8 cellular contexts compared by ENCODE assay signal in genomic region chr6:90216081-90216977, GRCh38.
DNase-seq lines count a peak whose midpoint lies in the region; ATAC-seq, FAIRE-seq and TF ChIP-seq lines count a peak whose summit lies in the region.

No MANE protein-coding gene starts in this region.

- ATAC-seq in GM19043 (IDR thresholded peaks at IDR 0.05; ENCODE audit: low read depth, unreplicated experiment) (peak; percentile 52), HG02763 (IDR thresholded peaks at IDR 0.05; ENCODE audit: unreplicated experiment) (peak; percentile 70)

- BruUV-seq in endothelial cell of umbilical vein (replicated peaks; lab: Mats Ljungman, UMichigan) = no TSS peak

- POLR2A ChIA-PET in RWPE1 (lab: Yijun Ruan, JAX; ENCODE audit: low non-redundant PET) = no interaction called here
- POLR2A ChIA-PET in endothelial cell of umbilical vein (lab: Charles Lee) = no interaction called here

- DNase-seq in RWPE1 (ENCODE audit: low spot score) (no peak), endothelial cell of umbilical vein (ENCODE audit: low read depth, low spot score) (peak; percentile 60), NCI-H2227 treated with DMSO at 0.1 percent for 48 hours (lab: John Stamatoyannopoulos, UW) (no peak), NCI-H2081 treated with DMSO at 0.1 percent for 48 hours (lab: John Stamatoyannopoulos, UW) (no peak), 8988T (no peak)

- peak overlapping the region; percentile 41 for H3K27ac ChIP-seq in RWPE1
- H3K27ac ChIP-seq in endothelial cell of umbilical vein (ENCODE audit: insufficient read depth, low read depth, low read length) = peak overlapping the region; percentile 10
- peak overlapping the region in 11 of 21 experiments; percentile 3 to 73 (median 33) for H3K27ac ChIP-seq in skin epidermis

- TF ChIP-seq POLR2A in endothelial cell of umbilical vein (IDR thresholded peaks at IDR 0.05; ENCODE audit: low read depth, low read length) = no peak

- H4K20me1 ChIP-seq in endothelial cell of umbilical vein (replicated peaks; ENCODE audit: control insufficient read depth, extremely low read depth, insufficient read depth, low read length) = no peaks in the 10 kb centered on the region

- H3K9ac ChIP-seq in endothelial cell of umbilical vein (replicated peaks; ENCODE audit: extremely low read depth, insufficient read depth, low read length) = no peak overlapping the region

- dilution Hi-C loops in endothelial cell of umbilical vein (cut with MboI; ENCODE audit: extremely low pct_ligation_motif_present, low sequenced_read_pairs) = no loop called here

- H2AFZ ChIP-seq in endothelial cell of umbilical vein (ENCODE audit: low read depth, low read length) = peak overlapping the region; percentile 52

- no peaks in the 10 kb centered on the region for H3K9me1 ChIP-seq in endothelial cell of umbilical vein (replicated peaks; ENCODE audit: control insufficient read depth, extremely low read depth, insufficient read depth, low read length)

- intact Hi-C loops in endothelial cell of umbilical vein (cut with micrococcal nuclease) = loop anchor here (5.0 kb wide), 2 partner anchors 261 to 1134 kb away; partner anchors contain the start of gene PNRC1

- FAIRE-seq in endothelial cell of umbilical vein (lab: Jason Lieb, UNC) = no peak

- no peaks in the 10 kb centered on the region for H3K79me2 ChIP-seq in endothelial cell of umbilical vein (ENCODE audit: control insufficient read depth, insufficient read depth, low read length)

- no peaks in the 10 kb centered on the region for H3K27me3 ChIP-seq in endothelial cell of umbilical vein (ENCODE audit: control insufficient read depth in 2 of 2, insufficient read depth in 2 of 2, low read length in 2 of 2)

- no peak overlapping the region for H3K4me2 ChIP-seq in endothelial cell of umbilical vein (ENCODE audit: insufficient read depth, low read length)

- CTCF ChIA-PET in RWPE1 (lab: Yijun Ruan, JAX) = interaction anchor here (0.5 to 0.7 kb wide), 2 partner anchors 14 to 262 kb away, joined by 3 read pairs; no protein-coding TSS in a partner anchor
- CTCF ChIA-PET in endothelial cell of umbilical vein (lab: Charles Lee) = interaction anchor here (1.1 to 2.9 kb wide), 3 partner anchors 31 to 276 kb away, joined by 3 to 12 read pairs (median 3); no protein-coding TSS in a partner anchor

- H3K4me1 ChIP-seq in endothelial cell of umbilical vein (ENCODE audit: control insufficient read depth, extremely low read depth, insufficient read depth, low read length) = peaks cover 48% of the 10 kb centered on the region

- no peaks in the 10 kb centered on the region for H3K36me3 ChIP-seq in endothelial cell of umbilical vein (ENCODE audit: control insufficient read depth in 2 of 2, extremely low read depth in 1 of 2, insufficient read depth in 2 of 2, low read length in 2 of 2)

- TF ChIP-seq CTCF in RWPE1 (conservative IDR thresholded peaks at IDR 0.05; ENCODE audit: low read depth) (no peak), endothelial cell of umbilical vein (IDR thresholded peaks at IDR 0.05; ENCODE audit: extremely low read depth in 1 of 2, insufficient read depth in 1 of 2, low read depth in 1 of 2, low read length in 2 of 2) (no peak)

- no peaks in the 10 kb centered on the region for H3K9me3 ChIP-seq in endothelial cell of umbilical vein (replicated peaks; ENCODE audit: control insufficient read depth, insufficient read depth, low read length)

- H3K4me3 ChIP-seq in endothelial cell of umbilical vein (replicated peaks in 1 of 3; ENCODE audit: insufficient read depth in 1 of 3, low read depth in 1 of 3, low read length in 3 of 3) = no peak overlapping the region
- no peak overlapping the region for H3K4me3 ChIP-seq in skin epidermis

TF ChIP-seq in endothelial cell of umbilical vein, 7 proteins besides CTCF, POLR2A, EP300 and RAD21:
- TF ChIP-seq EZH2 (IDR thresholded peaks at IDR 0.05; ENCODE audit: borderline replicate concordance, low read depth, low read length, severe bottlenecking) (no peak), MYC (IDR thresholded peaks at IDR 0.05; ENCODE audit: low read depth, low read length) (no peak), FOS (IDR thresholded peaks at IDR 0.05; ENCODE audit: borderline replicate concordance, insufficient read depth, low read length) (no peak), POLR2AphosphoS5 (IDR thresholded peaks at IDR 0.05; ENCODE audit: insufficient read depth, low read depth, low read length) (no peak), JUN (IDR thresholded peaks at IDR 0.05; ENCODE audit: borderline replicate concordance, insufficient read depth, insufficient read length, low read depth) (no peak), GATA2 (IDR thresholded peaks at IDR 0.05; ENCODE audit: insufficient read depth, insufficient read length, low read depth, low read length) (no peak)
- TF ChIP-seq, protein P1, sequence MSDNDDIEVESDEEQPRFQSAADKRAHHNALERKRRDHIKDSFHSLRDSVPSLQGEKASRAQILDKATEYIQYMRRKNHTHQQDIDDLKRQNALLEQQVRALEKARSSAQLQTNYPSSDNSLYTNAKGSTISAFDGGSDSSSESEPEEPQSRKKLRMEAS (IDR thresholded peaks at IDR 0.05; ENCODE audit: insufficient read depth, insufficient read length) = no peak
